In the genomic region with DNA sequence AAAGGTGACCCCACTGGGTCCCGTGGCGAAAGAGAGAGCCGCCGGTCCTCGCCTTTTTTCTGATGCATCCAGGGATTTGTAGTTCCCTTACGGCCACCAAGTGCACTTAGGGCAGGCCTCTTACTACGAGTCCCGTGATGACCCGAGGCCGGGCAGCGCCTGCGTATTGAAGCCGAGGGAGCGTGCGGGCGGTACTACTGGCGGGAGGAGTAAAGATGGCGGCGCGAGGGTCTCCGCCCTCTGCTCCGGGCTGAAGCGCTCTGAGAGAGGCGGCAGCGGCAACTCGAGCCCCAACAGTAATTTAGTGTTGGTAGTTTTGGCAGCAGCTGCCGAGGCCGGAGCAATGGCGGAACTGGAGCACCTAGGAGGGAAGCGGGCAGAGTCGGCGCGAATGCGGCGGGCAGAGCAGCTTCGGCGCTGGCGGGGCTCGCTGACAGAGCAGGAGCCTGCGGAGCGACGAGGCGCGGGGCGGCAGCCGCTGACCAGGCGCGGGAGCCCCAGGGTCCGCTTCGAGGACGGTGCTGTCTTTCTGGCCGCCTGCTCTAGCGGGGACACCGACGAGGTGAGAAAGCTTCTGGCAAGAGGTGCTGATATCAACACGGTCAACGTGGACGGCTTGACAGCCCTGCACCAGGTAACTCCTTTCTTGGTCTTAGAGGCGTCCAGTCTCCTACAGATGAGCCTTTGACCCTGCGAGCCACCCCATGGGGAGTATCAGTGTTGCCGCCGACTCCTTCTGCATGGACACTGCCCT, we compare ENCODE assay signal across 1 cellular context.
TF ChIP-seq lines count a peak whose summit lies in the region.

A gene with protein sequence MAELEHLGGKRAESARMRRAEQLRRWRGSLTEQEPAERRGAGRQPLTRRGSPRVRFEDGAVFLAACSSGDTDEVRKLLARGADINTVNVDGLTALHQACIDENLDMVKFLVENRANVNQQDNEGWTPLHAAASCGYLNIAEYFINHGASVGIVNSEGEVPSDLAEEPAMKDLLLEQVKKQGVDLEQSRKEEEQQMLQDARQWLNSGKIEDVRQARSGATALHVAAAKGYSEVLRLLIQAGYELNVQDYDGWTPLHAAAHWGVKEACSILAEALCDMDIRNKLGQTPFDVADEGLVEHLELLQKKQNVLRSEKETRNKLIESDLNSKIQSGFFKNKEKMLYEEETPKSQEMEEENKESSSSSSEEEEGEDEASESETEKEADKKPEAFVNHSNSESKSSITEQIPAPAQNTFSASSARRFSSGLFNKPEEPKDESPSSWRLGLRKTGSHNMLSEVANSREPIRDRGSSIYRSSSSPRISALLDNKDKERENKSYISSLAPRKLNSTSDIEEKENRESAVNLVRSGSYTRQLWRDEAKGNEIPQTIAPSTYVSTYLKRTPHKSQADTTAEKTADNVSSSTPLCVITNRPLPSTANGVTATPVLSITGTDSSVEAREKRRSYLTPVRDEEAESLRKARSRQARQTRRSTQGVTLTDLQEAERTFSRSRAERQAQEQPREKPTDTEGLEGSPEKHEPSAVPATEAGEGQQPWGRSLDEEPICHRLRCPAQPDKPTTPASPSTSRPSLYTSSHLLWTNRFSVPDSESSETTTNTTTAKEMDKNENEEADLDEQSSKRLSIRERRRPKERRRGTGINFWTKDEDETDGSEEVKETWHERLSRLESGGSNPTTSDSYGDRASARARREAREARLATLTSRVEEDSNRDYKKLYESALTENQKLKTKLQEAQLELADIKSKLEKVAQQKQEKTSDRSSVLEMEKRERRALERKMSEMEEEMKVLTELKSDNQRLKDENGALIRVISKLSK (plus strand): TSS at position 191 of the 754 bp plus-strand sequence. CDS start 153 bp downstream, at position 344.

TF ChIP-seq in H1, 55 proteins besides CTCF, POLR2A, EP300 and RAD21 (continues in another document):
- TF ChIP-seq SP1 (IDR thresholded peaks at IDR 0.05; ENCODE audit: low read depth, low read length) (no peak), HDAC6 (IDR thresholded peaks at IDR 0.05; ENCODE audit: low read depth, low read length) (no peak), ZNF274 (IDR thresholded peaks at IDR 0.05; ENCODE audit: borderline replicate concordance, extremely low read depth, low read length) (no peak), POLR2AphosphoS5 (IDR thresholded peaks at IDR 0.05; ENCODE audit: low read depth, low read length) (no peak), KDM5A (IDR thresholded peaks at IDR 0.05; ENCODE audit: low read length) (no peak), NANOG (IDR thresholded peaks at IDR 0.05; ENCODE audit: insufficient read depth, low read depth, low read length, poor library complexity, severe bottlenecking) (no peak), SAP30 (IDR thresholded peaks at IDR 0.05; ENCODE audit: insufficient read depth, insufficient replicate concordance, low read length) (peak; percentile 91), KDM1A (IDR thresholded peaks at IDR 0.05; ENCODE audit: borderline replicate concordance, low read length) (no peak), CBX5 (IDR thresholded peaks at IDR 0.05; ENCODE audit: low read depth, low read length) (no peak), JUN (IDR thresholded peaks at IDR 0.05; ENCODE audit: low read depth, low read length) (no peak), NRF1 (IDR thresholded peaks at IDR 0.05; ENCODE audit: low read depth, low read length) (peak; percentile 84), POU5F1 (IDR thresholded peaks at IDR 0.05; ENCODE audit: low read depth, low read length) (no peak), TAF7 (optimal IDR thresholded peaks at IDR 0.05; ENCODE audit: borderline replicate concordance, low read depth, low read length) (peak; percentile 46), RXRA (IDR thresholded peaks at IDR 0.05; ENCODE audit: insufficient read depth, low read depth, low read length) (no peak), TAF1 (IDR thresholded peaks at IDR 0.05; ENCODE audit: low read depth, low read length) (peak; percentile 88), SIN3A (conservative IDR thresholded peaks at IDR 0.05 in 1 of 2, IDR thresholded peaks at IDR 0.05 in 1 of 2; ENCODE audit: low read depth in 1 of 2, low read length in 2 of 2) (peak; percentile 55 to 75; a peak in 2 of 4 replicates), FOSL1 (IDR thresholded peaks at IDR 0.05; ENCODE audit: insufficient read depth, low read depth, low read length) (no peak), YY1 (IDR thresholded peaks at IDR 0.05; ENCODE audit: low read depth, low read length) (peak; percentile 99), SP2 (IDR thresholded peaks at IDR 0.05; ENCODE audit: low read length) (no peak), ASH2L (IDR thresholded peaks at IDR 0.05; ENCODE audit: low read length) (peak; percentile 88), MAFK (IDR thresholded peaks at IDR 0.05; ENCODE audit: low read depth, low read length) (no peak), GTF2F1 (IDR thresholded peaks at IDR 0.05; ENCODE audit: borderline replicate concordance, low read depth, low read length) (no peak), SUZ12 (IDR thresholded peaks at IDR 0.05; ENCODE audit: low read length) (no peak), EGR1 (IDR thresholded peaks at IDR 0.05; ENCODE audit: borderline replicate concordance, low read depth, low read length) (0 out of 2 replicates have a peak, but pooled peaks have one; percentile 21), BACH1 (IDR thresholded peaks at IDR 0.05; ENCODE audit: low read length) (no peak), JUND (IDR thresholded peaks at IDR 0.05; ENCODE audit: low read length) (no peak), PHF8 (conservative IDR thresholded peaks at IDR 0.05; ENCODE audit: low read depth, low read length) (peak; percentile 67; the same call in 1 of the 2 replicates), RFX5 (IDR thresholded peaks at IDR 0.05; ENCODE audit: borderline replicate concordance, low read depth, low read length) (no peak), SIRT6 (IDR thresholded peaks at IDR 0.05; ENCODE audit: low read length) (no peak), KDM4A (IDR thresholded peaks at IDR 0.05; ENCODE audit: low read depth, low read length, severe bottlenecking) (peak; percentile 87), EZH2 (IDR thresholded peaks at IDR 0.05; ENCODE audit: low read depth, low read length, severe bottlenecking) (no peak), CTBP2 (IDR thresholded peaks at IDR 0.05; ENCODE audit: borderline replicate concordance, insufficient read depth, insufficient read length, low read length) (no peak), HDAC2 (IDR thresholded peaks at IDR 0.05; ENCODE audit: borderline replicate concordance in 1 of 2, low read depth in 2 of 2, low read length in 2 of 2) (peak in 1 of 2 experiments; percentile 93; a peak in 1 of 4 replicates), BRCA1 (IDR thresholded peaks at IDR 0.05; ENCODE audit: low read depth, low read length) (no peak), CHD2 (IDR thresholded peaks at IDR 0.05; ENCODE audit: low read length) (peak; percentile 80), CEBPB (IDR thresholded peaks at IDR 0.05; ENCODE audit: low read depth, low read length) (no peak), SP4 (IDR thresholded peaks at IDR 0.05; ENCODE audit: low read length) (no peak), CREB1 (IDR thresholded peaks at IDR 0.05) (peak; percentile 3), RNF2 (IDR thresholded peaks at IDR 0.05; ENCODE audit: borderline replicate concordance, low read depth, low read length, missing control alignments, poor library complexity, severe bottlenecking) (no peak), SRF (IDR thresholded peaks at IDR 0.05; ENCODE audit: low read depth, low read length) (no peak), SIX5 (IDR thresholded peaks at IDR 0.05; ENCODE audit: low read depth, low read length) (peak; percentile 97)
- TF ChIP-seq, protein P1, sequence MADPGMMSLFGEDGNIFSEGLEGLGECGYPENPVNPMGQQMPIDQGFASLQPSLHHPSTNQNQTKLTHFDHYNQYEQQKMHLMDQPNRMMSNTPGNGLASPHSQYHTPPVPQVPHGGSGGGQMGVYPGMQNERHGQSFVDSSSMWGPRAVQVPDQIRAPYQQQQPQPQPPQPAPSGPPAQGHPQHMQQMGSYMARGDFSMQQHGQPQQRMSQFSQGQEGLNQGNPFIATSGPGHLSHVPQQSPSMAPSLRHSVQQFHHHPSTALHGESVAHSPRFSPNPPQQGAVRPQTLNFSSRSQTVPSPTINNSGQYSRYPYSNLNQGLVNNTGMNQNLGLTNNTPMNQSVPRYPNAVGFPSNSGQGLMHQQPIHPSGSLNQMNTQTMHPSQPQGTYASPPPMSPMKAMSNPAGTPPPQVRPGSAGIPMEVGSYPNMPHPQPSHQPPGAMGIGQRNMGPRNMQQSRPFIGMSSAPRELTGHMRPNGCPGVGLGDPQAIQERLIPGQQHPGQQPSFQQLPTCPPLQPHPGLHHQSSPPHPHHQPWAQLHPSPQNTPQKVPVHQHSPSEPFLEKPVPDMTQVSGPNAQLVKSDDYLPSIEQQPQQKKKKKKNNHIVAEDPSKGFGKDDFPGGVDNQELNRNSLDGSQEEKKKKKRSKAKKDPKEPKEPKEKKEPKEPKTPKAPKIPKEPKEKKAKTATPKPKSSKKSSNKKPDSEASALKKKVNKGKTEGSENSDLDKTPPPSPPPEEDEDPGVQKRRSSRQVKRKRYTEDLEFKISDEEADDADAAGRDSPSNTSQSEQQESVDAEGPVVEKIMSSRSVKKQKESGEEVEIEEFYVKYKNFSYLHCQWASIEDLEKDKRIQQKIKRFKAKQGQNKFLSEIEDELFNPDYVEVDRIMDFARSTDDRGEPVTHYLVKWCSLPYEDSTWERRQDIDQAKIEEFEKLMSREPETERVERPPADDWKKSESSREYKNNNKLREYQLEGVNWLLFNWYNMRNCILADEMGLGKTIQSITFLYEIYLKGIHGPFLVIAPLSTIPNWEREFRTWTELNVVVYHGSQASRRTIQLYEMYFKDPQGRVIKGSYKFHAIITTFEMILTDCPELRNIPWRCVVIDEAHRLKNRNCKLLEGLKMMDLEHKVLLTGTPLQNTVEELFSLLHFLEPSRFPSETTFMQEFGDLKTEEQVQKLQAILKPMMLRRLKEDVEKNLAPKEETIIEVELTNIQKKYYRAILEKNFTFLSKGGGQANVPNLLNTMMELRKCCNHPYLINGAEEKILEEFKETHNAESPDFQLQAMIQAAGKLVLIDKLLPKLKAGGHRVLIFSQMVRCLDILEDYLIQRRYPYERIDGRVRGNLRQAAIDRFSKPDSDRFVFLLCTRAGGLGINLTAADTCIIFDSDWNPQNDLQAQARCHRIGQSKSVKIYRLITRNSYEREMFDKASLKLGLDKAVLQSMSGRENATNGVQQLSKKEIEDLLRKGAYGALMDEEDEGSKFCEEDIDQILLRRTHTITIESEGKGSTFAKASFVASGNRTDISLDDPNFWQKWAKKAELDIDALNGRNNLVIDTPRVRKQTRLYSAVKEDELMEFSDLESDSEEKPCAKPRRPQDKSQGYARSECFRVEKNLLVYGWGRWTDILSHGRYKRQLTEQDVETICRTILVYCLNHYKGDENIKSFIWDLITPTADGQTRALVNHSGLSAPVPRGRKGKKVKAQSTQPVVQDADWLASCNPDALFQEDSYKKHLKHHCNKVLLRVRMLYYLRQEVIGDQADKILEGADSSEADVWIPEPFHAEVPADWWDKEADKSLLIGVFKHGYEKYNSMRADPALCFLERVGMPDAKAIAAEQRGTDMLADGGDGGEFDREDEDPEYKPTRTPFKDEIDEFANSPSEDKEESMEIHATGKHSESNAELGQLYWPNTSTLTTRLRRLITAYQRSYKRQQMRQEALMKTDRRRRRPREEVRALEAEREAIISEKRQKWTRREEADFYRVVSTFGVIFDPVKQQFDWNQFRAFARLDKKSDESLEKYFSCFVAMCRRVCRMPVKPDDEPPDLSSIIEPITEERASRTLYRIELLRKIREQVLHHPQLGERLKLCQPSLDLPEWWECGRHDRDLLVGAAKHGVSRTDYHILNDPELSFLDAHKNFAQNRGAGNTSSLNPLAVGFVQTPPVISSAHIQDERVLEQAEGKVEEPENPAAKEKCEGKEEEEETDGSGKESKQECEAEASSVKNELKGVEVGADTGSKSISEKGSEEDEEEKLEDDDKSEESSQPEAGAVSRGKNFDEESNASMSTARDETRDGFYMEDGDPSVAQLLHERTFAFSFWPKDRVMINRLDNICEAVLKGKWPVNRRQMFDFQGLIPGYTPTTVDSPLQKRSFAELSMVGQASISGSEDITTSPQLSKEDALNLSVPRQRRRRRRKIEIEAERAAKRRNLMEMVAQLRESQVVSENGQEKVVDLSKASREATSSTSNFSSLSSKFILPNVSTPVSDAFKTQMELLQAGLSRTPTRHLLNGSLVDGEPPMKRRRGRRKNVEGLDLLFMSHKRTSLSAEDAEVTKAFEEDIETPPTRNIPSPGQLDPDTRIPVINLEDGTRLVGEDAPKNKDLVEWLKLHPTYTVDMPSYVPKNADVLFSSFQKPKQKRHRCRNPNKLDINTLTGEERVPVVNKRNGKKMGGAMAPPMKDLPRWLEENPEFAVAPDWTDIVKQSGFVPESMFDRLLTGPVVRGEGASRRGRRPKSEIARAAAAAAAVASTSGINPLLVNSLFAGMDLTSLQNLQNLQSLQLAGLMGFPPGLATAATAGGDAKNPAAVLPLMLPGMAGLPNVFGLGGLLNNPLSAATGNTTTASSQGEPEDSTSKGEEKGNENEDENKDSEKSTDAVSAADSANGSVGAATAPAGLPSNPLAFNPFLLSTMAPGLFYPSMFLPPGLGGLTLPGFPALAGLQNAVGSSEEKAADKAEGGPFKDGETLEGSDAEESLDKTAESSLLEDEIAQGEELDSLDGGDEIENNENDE (IDR thresholded peaks at IDR 0.05; ENCODE audit: insufficient replicate concordance, low read length): no peak
- TF ChIP-seq, protein P2, sequence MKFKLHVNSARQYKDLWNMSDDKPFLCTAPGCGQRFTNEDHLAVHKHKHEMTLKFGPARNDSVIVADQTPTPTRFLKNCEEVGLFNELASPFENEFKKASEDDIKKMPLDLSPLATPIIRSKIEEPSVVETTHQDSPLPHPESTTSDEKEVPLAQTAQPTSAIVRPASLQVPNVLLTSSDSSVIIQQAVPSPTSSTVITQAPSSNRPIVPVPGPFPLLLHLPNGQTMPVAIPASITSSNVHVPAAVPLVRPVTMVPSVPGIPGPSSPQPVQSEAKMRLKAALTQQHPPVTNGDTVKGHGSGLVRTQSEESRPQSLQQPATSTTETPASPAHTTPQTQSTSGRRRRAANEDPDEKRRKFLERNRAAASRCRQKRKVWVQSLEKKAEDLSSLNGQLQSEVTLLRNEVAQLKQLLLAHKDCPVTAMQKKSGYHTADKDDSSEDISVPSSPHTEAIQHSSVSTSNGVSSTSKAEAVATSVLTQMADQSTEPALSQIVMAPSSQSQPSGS (IDR thresholded peaks at IDR 0.05; ENCODE audit: low read length): no peak; the same call in 1 of the 2 replicates
- TF ChIP-seq, protein P3, sequence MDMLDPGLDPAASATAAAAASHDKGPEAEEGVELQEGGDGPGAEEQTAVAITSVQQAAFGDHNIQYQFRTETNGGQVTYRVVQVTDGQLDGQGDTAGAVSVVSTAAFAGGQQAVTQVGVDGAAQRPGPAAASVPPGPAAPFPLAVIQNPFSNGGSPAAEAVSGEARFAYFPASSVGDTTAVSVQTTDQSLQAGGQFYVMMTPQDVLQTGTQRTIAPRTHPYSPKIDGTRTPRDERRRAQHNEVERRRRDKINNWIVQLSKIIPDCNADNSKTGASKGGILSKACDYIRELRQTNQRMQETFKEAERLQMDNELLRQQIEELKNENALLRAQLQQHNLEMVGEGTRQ (IDR thresholded peaks at IDR 0.05; ENCODE audit: low read length): peak; percentile 56
- TF ChIP-seq, protein P4, sequence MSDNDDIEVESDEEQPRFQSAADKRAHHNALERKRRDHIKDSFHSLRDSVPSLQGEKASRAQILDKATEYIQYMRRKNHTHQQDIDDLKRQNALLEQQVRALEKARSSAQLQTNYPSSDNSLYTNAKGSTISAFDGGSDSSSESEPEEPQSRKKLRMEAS (IDR thresholded peaks at IDR 0.05): peak; percentile 51; the same call in 1 of the 2 replicates
- TF ChIP-seq, protein P5, sequence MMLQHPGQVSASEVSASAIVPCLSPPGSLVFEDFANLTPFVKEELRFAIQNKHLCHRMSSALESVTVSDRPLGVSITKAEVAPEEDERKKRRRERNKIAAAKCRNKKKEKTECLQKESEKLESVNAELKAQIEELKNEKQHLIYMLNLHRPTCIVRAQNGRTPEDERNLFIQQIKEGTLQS (IDR thresholded peaks at IDR 0.05; ENCODE audit: insufficient read depth, low read depth, low read length): 0 out of 2 replicates have a peak, but pooled peaks have one; percentile 62
